Comparison of ENCODE assay signal across 15 cellular contexts in the genomic region with DNA sequence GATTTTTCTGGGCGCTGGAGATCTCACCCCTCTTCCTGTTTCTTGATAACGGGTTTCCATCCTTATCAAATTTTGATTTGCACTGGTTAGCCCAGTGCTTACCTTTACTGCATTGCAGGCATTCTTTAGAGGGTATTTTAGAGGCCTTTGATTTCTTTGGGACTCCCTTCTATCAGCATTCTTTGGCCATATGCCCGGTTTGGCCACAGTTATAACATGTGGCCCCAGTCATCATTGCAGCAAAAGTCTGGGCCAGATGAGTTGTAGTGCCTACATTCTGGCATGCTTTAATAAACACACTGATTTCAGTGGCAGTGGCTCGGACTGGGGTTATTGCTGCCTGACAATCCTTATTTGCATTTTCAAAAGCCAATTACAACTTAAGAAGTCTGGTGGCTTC.
A peak's percentile ranks its signal among the peaks of the same experiment; 100 is the strongest.
DNase-seq lines count a peak whose midpoint lies in the region; ATAC-seq and TF ChIP-seq lines count a peak whose summit lies in the region.
"Had no signal": no experiment of that assay in that cellular context is flagged by ENCODE, and none has a peak within 500 bp of the region (broad histone marks: within the 10 kb centered on the region; RNA-seq: fewer than 3 reads in every experiment).

No MANE protein-coding gene starts in this region.

- H3K4me1 Mint-ChIP-seq in Calu3 (ENCODE audit: low read depth, unreplicated experiment) (peaks cover 36% of the 10 kb centered on the region), neural progenitor cell (no peaks in the 10 kb centered on the region)
- H3K4me1 Mint-ChIP-seq: CD14-positive monocyte had no signal

- H3K79me2 ChIP-seq in PC-9 (ENCODE audit: low read depth) (no peaks in the 10 kb centered on the region), neural progenitor cell (ENCODE audit: low read depth) (no peaks in the 10 kb centered on the region)

- H2AFZ ChIP-seq in PC-9: peak overlapping the region; percentile 76
- no peak overlapping the region for H2AFZ ChIP-seq in neural progenitor cell (replicated peaks)

- peaks cover 43% of the 10 kb centered on the region for H3K4me1 ChIP-seq in PC-9 (replicated peaks; ENCODE audit: insufficient read depth)
- no peaks in the 10 kb centered on the region for H3K4me1 ChIP-seq in neural progenitor cell

- H3K4me2 ChIP-seq in PC-9 (peak overlapping the region; percentile 72), neural progenitor cell (no peak overlapping the region)

- H3K9me2 ChIP-seq in PC-9 (ENCODE audit: insufficient read depth): no peaks in the 10 kb centered on the region

- H3F3A ChIP-seq in PC-9 (ENCODE audit: insufficient read depth, low read depth) (peaks cover 30% of the 10 kb centered on the region), neural progenitor cell (ENCODE audit: low read depth) (no peaks in the 10 kb centered on the region)

- H3K27ac ChIP-seq in PC-9 (peak overlapping the region; percentile 86), neural progenitor cell (no peak overlapping the region)

- H3K27me3 ChIP-seq in PC-9 (ENCODE audit: insufficient read depth, low read depth) (no peaks in the 10 kb centered on the region), neural progenitor cell (no peaks in the 10 kb centered on the region)

- H3K9me3 ChIP-seq in PC-9 (ENCODE audit: insufficient read depth, low read depth) (peaks cover 26% of the 10 kb centered on the region), neural progenitor cell (ENCODE audit: low read depth) (no peaks in the 10 kb centered on the region)

- H3K9ac ChIP-seq in neural progenitor cell: no peak overlapping the region

- POLR2A ChIA-PET in PC-9 (lab: Charles Lee; ENCODE audit: unreplicated experiment): no interaction called here

- peaks cover 9% of the 10 kb centered on the region for H3K36me3 Mint-ChIP-seq in Calu3 (ENCODE audit: insufficient read depth, unreplicated experiment)
- peaks cover 2% of the 10 kb centered on the region for H3K36me3 Mint-ChIP-seq in neural progenitor cell
- H3K36me3 Mint-ChIP-seq: CD14-positive monocyte had no signal

- H3K4me3 ChIP-seq in PC-9 (peak overlapping the region; percentile 38; the same call in 1 of the 2 replicates), neural progenitor cell (no peak overlapping the region)

- H3K9me3 Mint-ChIP-seq in Calu3 (ENCODE audit: low read depth, unreplicated experiment): peaks cover 10% of the 10 kb centered on the region
- peaks cover 10% of the 10 kb centered on the region for H3K9me3 Mint-ChIP-seq in neural progenitor cell

- no TSS peak for BruUV-seq in Calu3 (replicated peaks; lab: Mats Ljungman, UMichigan)
- BruUV-seq in PC-9 (replicated peaks; lab: Mats Ljungman, UMichigan): no TSS peak

- TF ChIP-seq CTCF in Calu3 (IDR thresholded peaks at IDR 0.05; ENCODE audit: unreplicated experiment): no peak
- no peak for TF ChIP-seq CTCF in PC-9 (conservative IDR thresholded peaks at IDR 0.05)
- no peak for TF ChIP-seq CTCF in neural progenitor cell (IDR thresholded peaks at IDR 0.05)

- intact Hi-C loops in Calu3 (cut with micrococcal nuclease; ENCODE audit: unreplicated experiment) (no loop called here), PC-9 (cut with micrococcal nuclease; ENCODE audit: unreplicated experiment) (loop anchor here (2.0 kb wide), 1 partner anchor 82 kb away; a partner anchor contains a TSS)

- H3K4me3 Mint-ChIP-seq in Calu3 (ENCODE audit: low read depth, unreplicated experiment) (no peak overlapping the region), neural progenitor cell (no peak overlapping the region)
- H3K4me3 Mint-ChIP-seq: CD14-positive monocyte had no signal

- CTCF ChIA-PET in Calu3 (lab: Charles Lee) (no interaction called here), PC-9 (lab: Charles Lee) (no interaction called here)

- no peak for ATAC-seq in GM18909 (IDR thresholded peaks at IDR 0.05; ENCODE audit: poor library complexity, unreplicated experiment)

- H4K20me1 ChIP-seq in PC-9 (ENCODE audit: insufficient read depth) (no peaks in the 10 kb centered on the region), neural progenitor cell (ENCODE audit: low read depth) (no peaks in the 10 kb centered on the region)

- H3K27me3 Mint-ChIP-seq in Calu3 (ENCODE audit: unreplicated experiment): no peaks in the 10 kb centered on the region
- no peaks in the 10 kb centered on the region for H3K27me3 Mint-ChIP-seq in neural progenitor cell (ENCODE audit: insufficient read depth, low read depth)

- DNase-seq in Calu3 (peak; percentile 7), HS-27A (ENCODE audit: low read depth) (peak; percentile 33), PC-9 (peak in 1 of 2 experiments; percentile 11), myocyte (ENCODE audit: low read depth) (peak; percentile 19), neural progenitor cell (ENCODE audit: low spot score) (no peak), GM03348 (ENCODE audit: low spot score) (no peak)
- DNase-seq: KG1, NCI-H1105 treated with DMSO at 0.1 percent for 48 hours, NCI-H1694 treated with DMSO at 0.1 percent for 48 hours, NCI-H2107, NCI-H345, NCI-H526, SIG-M5 had no signal

- H3K36me3 ChIP-seq in PC-9 (ENCODE audit: low read depth): 0 out of 2 replicates have a peak, but pooled peaks cover 3% of the 10 kb centered on the region
- H3K36me3 ChIP-seq in neural progenitor cell: no peaks in the 10 kb centered on the region

- peak overlapping the region; percentile 20 for H3K27ac Mint-ChIP-seq in Calu3 (ENCODE audit: unreplicated experiment)
- H3K27ac Mint-ChIP-seq in neural progenitor cell: no peak overlapping the region
- H3K27ac Mint-ChIP-seq: CD14-positive monocyte had no signal

Comparison
In these comparisons a context has a peak if more than half of its experiments do, and no peak if none do; other contexts are left out.
1. DNase-seq: peak in Calu3 (single experiment), HS-27A (single experiment) and myocyte (single experiment); none in neural progenitor cell (single experiment) and GM03348 (single experiment).